In the genomic region with DNA sequence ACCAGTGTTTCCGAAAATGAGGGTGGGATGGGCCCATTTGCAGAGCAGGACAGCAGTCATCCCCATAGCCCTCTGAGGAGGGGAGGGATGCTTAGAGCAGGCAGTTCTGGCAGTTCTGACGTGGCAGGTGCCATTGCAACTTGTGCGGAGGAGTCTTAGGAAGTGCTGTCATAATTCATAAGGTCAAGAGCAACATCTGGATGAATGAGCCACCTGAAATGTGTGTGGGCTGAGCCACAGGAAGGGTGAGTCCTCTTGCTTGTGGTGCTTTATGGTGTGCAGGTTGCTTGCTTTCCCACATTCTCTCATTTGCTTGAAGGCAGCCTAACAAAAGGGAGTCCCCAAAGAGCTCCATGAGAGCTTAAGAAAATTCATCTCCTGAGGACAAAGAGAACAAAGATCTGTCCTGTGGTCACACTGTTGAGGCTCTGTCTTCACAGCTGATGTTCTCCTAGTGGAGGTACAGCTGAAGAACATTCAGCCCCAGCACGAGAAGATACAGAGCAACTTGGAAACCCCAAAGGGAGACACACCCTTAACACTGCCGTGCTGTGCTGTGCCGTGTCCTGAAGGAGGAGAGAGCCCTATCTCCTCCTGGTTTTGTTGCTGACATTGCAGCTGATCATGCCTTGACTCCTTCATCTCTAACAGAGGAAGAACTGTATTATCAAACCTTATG, we compare ENCODE assay signal across 1 cellular context.
TF ChIP-seq lines count a peak whose summit lies in the region.

No MANE protein-coding gene starts in this region.

TF ChIP-seq in GM23338, 12 proteins besides CTCF, POLR2A, EP300 and RAD21 (continued from another document):
- TF ChIP-seq, protein P1, sequence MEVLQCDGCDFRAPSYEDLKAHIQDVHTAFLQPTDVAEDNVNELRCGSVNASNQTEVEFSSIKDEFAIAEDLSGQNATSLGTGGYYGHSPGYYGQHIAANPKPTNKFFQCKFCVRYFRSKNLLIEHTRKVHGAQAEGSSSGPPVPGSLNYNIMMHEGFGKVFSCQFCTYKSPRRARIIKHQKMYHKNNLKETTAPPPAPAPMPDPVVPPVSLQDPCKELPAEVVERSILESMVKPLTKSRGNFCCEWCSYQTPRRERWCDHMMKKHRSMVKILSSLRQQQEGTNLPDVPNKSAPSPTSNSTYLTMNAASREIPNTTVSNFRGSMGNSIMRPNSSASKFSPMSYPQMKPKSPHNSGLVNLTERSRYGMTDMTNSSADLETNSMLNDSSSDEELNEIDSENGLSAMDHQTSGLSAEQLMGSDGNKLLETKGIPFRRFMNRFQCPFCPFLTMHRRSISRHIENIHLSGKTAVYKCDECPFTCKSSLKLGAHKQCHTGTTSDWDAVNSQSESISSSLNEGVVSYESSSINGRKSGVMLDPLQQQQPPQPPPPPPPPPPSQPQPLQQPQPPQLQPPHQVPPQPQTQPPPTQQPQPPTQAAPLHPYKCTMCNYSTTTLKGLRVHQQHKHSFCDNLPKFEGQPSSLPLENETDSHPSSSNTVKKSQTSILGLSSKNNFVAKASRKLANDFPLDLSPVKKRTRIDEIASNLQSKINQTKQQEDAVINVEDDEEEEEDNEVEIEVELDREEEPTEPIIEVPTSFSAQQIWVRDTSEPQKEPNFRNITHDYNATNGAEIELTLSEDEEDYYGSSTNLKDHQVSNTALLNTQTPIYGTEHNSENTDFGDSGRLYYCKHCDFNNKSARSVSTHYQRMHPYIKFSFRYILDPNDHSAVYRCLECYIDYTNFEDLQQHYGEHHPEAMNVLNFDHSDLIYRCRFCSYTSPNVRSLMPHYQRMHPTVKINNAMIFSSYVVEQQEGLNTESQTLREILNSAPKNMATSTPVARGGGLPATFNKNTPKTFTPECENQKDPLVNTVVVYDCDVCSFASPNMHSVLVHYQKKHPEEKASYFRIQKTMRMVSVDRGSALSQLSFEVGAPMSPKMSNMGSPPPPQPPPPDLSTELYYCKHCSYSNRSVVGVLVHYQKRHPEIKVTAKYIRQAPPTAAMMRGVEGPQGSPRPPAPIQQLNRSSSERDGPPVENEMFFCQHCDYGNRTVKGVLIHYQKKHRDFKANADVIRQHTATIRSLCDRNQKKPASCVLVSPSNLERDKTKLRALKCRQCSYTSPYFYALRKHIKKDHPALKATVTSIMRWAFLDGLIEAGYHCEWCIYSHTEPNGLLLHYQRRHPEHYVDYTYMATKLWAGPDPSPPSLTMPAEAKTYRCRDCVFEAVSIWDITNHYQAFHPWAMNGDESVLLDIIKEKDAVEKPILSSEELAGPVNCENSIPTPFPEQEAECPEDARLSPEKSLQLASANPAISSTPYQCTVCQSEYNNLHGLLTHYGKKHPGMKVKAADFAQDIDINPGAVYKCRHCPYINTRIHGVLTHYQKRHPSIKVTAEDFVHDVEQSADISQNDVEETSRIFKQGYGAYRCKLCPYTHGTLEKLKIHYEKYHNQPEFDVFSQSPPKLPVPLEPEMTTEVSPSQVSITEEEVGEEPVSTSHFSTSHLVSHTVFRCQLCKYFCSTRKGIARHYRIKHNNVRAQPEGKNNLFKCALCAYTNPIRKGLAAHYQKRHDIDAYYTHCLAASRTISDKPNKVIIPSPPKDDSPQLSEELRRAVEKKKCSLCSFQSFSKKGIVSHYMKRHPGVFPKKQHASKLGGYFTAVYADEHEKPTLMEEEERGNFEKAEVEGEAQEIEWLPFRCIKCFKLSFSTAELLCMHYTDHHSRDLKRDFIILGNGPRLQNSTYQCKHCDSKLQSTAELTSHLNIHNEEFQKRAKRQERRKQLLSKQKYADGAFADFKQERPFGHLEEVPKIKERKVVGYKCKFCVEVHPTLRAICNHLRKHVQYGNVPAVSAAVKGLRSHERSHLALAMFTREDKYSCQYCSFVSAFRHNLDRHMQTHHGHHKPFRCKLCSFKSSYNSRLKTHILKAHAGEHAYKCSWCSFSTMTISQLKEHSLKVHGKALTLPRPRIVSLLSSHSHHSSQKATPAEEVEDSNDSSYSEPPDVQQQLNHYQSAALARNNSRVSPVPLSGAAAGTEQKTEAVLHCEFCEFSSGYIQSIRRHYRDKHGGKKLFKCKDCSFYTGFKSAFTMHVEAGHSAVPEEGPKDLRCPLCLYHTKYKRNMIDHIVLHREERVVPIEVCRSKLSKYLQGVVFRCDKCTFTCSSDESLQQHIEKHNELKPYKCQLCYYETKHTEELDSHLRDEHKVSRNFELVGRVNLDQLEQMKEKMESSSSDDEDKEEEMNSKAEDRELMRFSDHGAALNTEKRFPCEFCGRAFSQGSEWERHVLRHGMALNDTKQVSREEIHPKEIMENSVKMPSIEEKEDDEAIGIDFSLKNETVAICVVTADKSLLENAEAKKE (CRISPR knock-in tag; IDR thresholded peaks at IDR 0.05) = no peak
- TF ChIP-seq EZH2 (IDR thresholded peaks at IDR 0.05; ENCODE audit: low read depth, unreplicated experiment) = no peak
- no peak for TF ChIP-seq NANOG (IDR thresholded peaks at IDR 0.05; ENCODE audit: borderline replicate concordance)
- no peak for TF ChIP-seq POLR2AphosphoS5 (IDR thresholded peaks at IDR 0.05; ENCODE audit: low read depth)
- TF ChIP-seq ZNF114 (CRISPR knock-in tag; IDR thresholded peaks at IDR 0.05) = no peak
